13 cellular contexts compared by ENCODE assay signal in genomic region chr7:80740778-80741545, GRCh38.
DNase-seq lines count a peak whose midpoint lies in the region; ATAC-seq, FAIRE-seq and TF ChIP-seq lines count a peak whose summit lies in the region.
"Had no signal": no experiment of that assay in that cellular context is flagged by ENCODE, and none has a peak within 500 bp of the region (broad histone marks: within the 10 kb centered on the region; RNA-seq: fewer than 3 reads in every experiment).

No MANE protein-coding gene starts in this region.

- intact Hi-C loops in pancreas (cut with DNase I): no loop called here

- no peaks in the 10 kb centered on the region for H3K36me3 ChIP-seq in pancreas
- H3K36me3 ChIP-seq: gastrocnemius medialis had no signal

- H3K4me3 ChIP-seq in cardiac fibroblast (replicated peaks in 1 of 2; ENCODE audit: low read depth in 2 of 2, low read length in 2 of 2): no peak overlapping the region
- no peak overlapping the region for H3K4me3 ChIP-seq in pancreas
- H3K4me3 ChIP-seq: gastrocnemius medialis had no signal

- ATAC-seq in pancreas: no peak
- no peak for ATAC-seq in GM18519 (IDR thresholded peaks at IDR 0.05; ENCODE audit: low FRiP score, unreplicated experiment)
- ATAC-seq: gastrocnemius medialis had no signal

- H3K9me3 ChIP-seq in pancreas: no peaks in the 10 kb centered on the region
- H3K9me3 ChIP-seq: gastrocnemius medialis had no signal

- WGBS in pancreas, 2 donors: 62 to 68% methylated on average over 1 of the region's 1 CpG

- H3K27me3 ChIP-seq in pancreas: no peaks in the 10 kb centered on the region
- H3K27me3 ChIP-seq: gastrocnemius medialis had no signal

- FAIRE-seq in pancreas (lab: Jason Lieb, UNC): peak; percentile 54

- peak; percentile 47 for DNase-seq in Caki2 (ENCODE audit: low read depth)
- DNase-seq in LHCN-M2 (ENCODE audit: low read depth): peak; percentile 73
- DNase-seq in cardiac fibroblast (ENCODE audit: low read depth in 2 of 2): peak; percentile 19 to 75
- DNase-seq in pancreas: no peak
- no peak for DNase-seq in NCI-H748 treated with DMSO at 0.1 percent for 48 hours (lab: John Stamatoyannopoulos, UW)
- DNase-seq in activated CD4-positive, alpha-beta T cell treated with anti-CD3 and anti-CD28 coated beads for 1 hour: no peak
- no peak for DNase-seq in NCI-H1105 (lab: John Stamatoyannopoulos, UW)
- DNase-seq: activated CD4-positive, alpha-beta T cell treated with anti-CD3 and anti-CD28 coated beads, Interleukin-2, amount 10 ng/mL, durations not matched to agents 7 days and 5 days; gastrocnemius medialis; NCI-H1436 treated with DMSO at 0.1 percent for 48 hours; NCI-H510A treated with DMSO at 0.1 percent for 48 hours had no signal

- H3K4me1 ChIP-seq in pancreas: no peaks in the 10 kb centered on the region
- H3K4me1 ChIP-seq: gastrocnemius medialis had no signal

- no peak overlapping the region for H3K27ac ChIP-seq in pancreas
- H3K27ac ChIP-seq: C4-2B, gastrocnemius medialis had no signal

- in situ Hi-C loops in Caki2 (cut with HindIII; ENCODE audit: low pct_unique_long_range_greater_than_20kb, low sequenced_read_pairs): no loop called here

- TF ChIP-seq CTCF in cardiac fibroblast (IDR thresholded peaks at IDR 0.05; ENCODE audit: low read depth, low read length): no peak
- no peak for TF ChIP-seq CTCF in pancreas (IDR thresholded peaks at IDR 0.05)

Comparison
In these comparisons a context has a peak if more than half of its experiments do, and no peak if none do; other contexts are left out.
1. DNase-seq: peak in Caki2 (single experiment), LHCN-M2 (single experiment) and cardiac fibroblast (2 of 2); none in pancreas (0 of 6), NCI-H748 treated with DMSO at 0.1 percent for 48 hours (single experiment), activated CD4-positive, alpha-beta T cell treated with anti-CD3 and anti-CD28 coated beads for 1 hour (single experiment) and NCI-H1105 (single experiment).